In the genomic region with DNA sequence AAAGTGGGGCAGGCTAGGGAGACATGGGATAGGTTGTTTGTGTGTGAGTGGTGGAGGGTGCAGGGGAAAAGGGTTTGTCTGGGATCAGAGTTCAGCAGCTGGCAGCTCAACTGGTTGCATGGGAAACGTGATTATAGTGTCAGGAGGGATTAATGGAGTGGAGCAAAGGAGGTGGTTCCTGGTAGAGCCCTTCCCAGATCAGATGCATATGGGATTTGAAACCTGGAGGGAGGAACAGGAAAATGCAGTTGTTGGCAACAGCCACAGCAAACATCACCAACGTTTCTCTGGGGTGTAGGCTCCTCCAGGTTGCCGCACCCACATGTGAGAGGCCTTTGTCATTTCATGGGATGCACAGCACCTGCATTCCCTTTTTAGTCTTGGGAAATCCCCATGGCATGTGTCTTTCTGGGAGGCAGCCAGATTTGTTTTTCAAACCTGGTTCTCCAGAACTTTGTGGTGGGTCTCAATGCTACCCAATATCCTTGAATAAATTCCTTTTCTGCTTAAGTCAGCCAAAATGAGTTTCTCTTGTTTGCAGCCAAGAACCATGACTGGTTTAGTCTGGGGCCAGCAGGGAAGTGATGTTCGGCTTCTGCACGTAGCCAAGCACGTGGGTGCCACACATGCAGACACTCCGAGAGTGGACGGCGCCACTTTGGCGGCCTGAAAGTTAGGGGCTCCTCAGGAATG, we compare ENCODE assay signal across 10 cellular contexts.
A peak's percentile ranks its signal among the peaks of the same experiment; 100 is the strongest.
DNase-seq lines count a peak whose midpoint lies in the region; ATAC-seq and TF ChIP-seq lines count a peak whose summit lies in the region.
"Had no signal": no experiment of that assay in that cellular context is flagged by ENCODE, and none has a peak within 500 bp of the region (broad histone marks: within the 10 kb centered on the region; RNA-seq: fewer than 3 reads in every experiment).

No MANE protein-coding gene starts in this region.

- H3K27ac Mint-ChIP-seq in stimulated activated naive B cell treated with anti-CD40 and anti-IgM and Interleukin-4, amounts not matched to agents 10 μg/mL and 1 μg/mL and 100 μg/mL, for 72 hours, result no peak overlapping the region
- H3K27ac Mint-ChIP-seq in CD4-positive, alpha-beta T cell, result no peak overlapping the region

- intact Hi-C loops in CD4-positive, alpha-beta T cell (cut with DNase I, micrococcal nuclease), result no loop called here

- H3K27me3 ChIP-seq in CD4-positive, alpha-beta T cell (ENCODE audit: control insufficient read depth, insufficient read depth, low read length), result no peaks in the 10 kb centered on the region

- H3K4me1 Mint-ChIP-seq in stimulated activated naive B cell treated with anti-CD40 and anti-IgM and Interleukin-4, amounts not matched to agents 10 μg/mL and 1 μg/mL and 100 μg/mL, for 72 hours, result peaks cover 17% of the 10 kb centered on the region in 2 donors
- H3K4me1 Mint-ChIP-seq in CD4-positive, alpha-beta T cell (ENCODE audit: low read depth), result no peaks in the 10 kb centered on the region

- H3K27ac ChIP-seq in CD4-positive, alpha-beta T cell (ENCODE audit: low read depth, low read length), result no peak overlapping the region
- H3K27ac ChIP-seq: psoas muscle had no signal

- peak; percentile 44 for DNase-seq in NCI-H2171 treated with DMSO at 0.1 percent for 48 hours (lab: John Stamatoyannopoulos, UW)
- no peak for DNase-seq in NCI-H2171 (lab: John Stamatoyannopoulos, UW)
- peak; percentile 30 for DNase-seq in RPMI8226
- DNase-seq in glomerular visceral epithelial cell (ENCODE audit: extremely low spot score), result peak; percentile 92
- no peak for DNase-seq in stimulated activated naive B cell treated with anti-CD40 and anti-IgM and Interleukin-4, amounts not matched to agents 10 μg/mL and 1 μg/mL and 100 μg/mL, for 72 hours
- no peak for DNase-seq in cerebellar cortex (ENCODE audit: low spot score)
- no peak for DNase-seq in CD4-positive, alpha-beta T cell
- DNase-seq: activated CD8-positive, alpha-beta memory T cell treated with anti-CD3 and anti-CD28 coated beads, Interleukin-2, amount 50 U/mL, for 48 hours; psoas muscle had no signal

- peak overlapping the region; percentile 18 to 33 for H3K4me3 Mint-ChIP-seq in stimulated activated naive B cell treated with anti-CD40 and anti-IgM and Interleukin-4, amounts not matched to agents 10 μg/mL and 1 μg/mL and 100 μg/mL, for 72 hours
- no peak overlapping the region for H3K4me3 Mint-ChIP-seq in CD4-positive, alpha-beta T cell

- H3K36me3 Mint-ChIP-seq in stimulated activated naive B cell treated with anti-CD40 and anti-IgM and Interleukin-4, amounts not matched to agents 10 μg/mL and 1 μg/mL and 100 μg/mL, for 72 hours, result peaks cover 0 to 2% of the 10 kb centered on the region in 2 donors
- H3K36me3 Mint-ChIP-seq in CD4-positive, alpha-beta T cell (ENCODE audit: low read depth), result no peaks in the 10 kb centered on the region

- peak; percentile 4 to 7 for ATAC-seq in stimulated activated naive B cell treated with anti-CD40 and anti-IgM and Interleukin-4, amounts not matched to agents 10 μg/mL and 1 μg/mL and 100 μg/mL, for 72 hours (replicated peaks)
- no peak for ATAC-seq in GM18517 (IDR thresholded peaks at IDR 0.05; ENCODE audit: unreplicated experiment)
- no peak for ATAC-seq in CD4-positive, alpha-beta T cell (ENCODE audit: poor library complexity)

- no peaks in the 10 kb centered on the region for H3K9me3 ChIP-seq in CD4-positive, alpha-beta T cell (ENCODE audit: control insufficient read depth, low read length)
- H3K9me3 ChIP-seq: psoas muscle had no signal

- no peak for TF ChIP-seq CTCF in CD4-positive, alpha-beta T cell (IDR thresholded peaks at IDR 0.05)

- H3K27me3 Mint-ChIP-seq in stimulated activated naive B cell treated with anti-CD40 and anti-IgM and Interleukin-4, amounts not matched to agents 10 μg/mL and 1 μg/mL and 100 μg/mL, for 72 hours, result peaks cover 6 to 12% of the 10 kb centered on the region in 2 donors
- no peaks in the 10 kb centered on the region for H3K27me3 Mint-ChIP-seq in CD4-positive, alpha-beta T cell

- POLR2A ChIA-PET in CD4-positive, alpha-beta T cell (lab: Charles Lee), result no interaction called here

- CTCF ChIA-PET in CD4-positive, alpha-beta T cell (lab: Charles Lee), result no interaction called here

- peaks cover 0 to 2% of the 10 kb centered on the region in 2 donors for H3K9me3 Mint-ChIP-seq in stimulated activated naive B cell treated with anti-CD40 and anti-IgM and Interleukin-4, amounts not matched to agents 10 μg/mL and 1 μg/mL and 100 μg/mL, for 72 hours
- no peaks in the 10 kb centered on the region for H3K9me3 Mint-ChIP-seq in CD4-positive, alpha-beta T cell

Comparison
In these comparisons a context has a peak if more than half of its experiments do, and no peak if none do; other contexts are left out.
1. DNase-seq: peak in NCI-H2171 treated with DMSO at 0.1 percent for 48 hours (single experiment), RPMI8226 (single experiment) and glomerular visceral epithelial cell (single experiment); none in NCI-H2171 (single experiment), stimulated activated naive B cell treated with anti-CD40 and anti-IgM and Interleukin-4, amounts not matched to agents 10 μg/mL and 1 μg/mL and 100 μg/mL, for 72 hours (single experiment), cerebellar cortex (single experiment) and CD4-positive, alpha-beta T cell (0 of 10).
2. ATAC-seq: peak in stimulated activated naive B cell treated with anti-CD40 and anti-IgM and Interleukin-4, amounts not matched to agents 10 μg/mL and 1 μg/mL and 100 μg/mL, for 72 hours (2 of 2); none in GM18517 (single experiment) and CD4-positive, alpha-beta T cell (single experiment).